15 cellular contexts compared by ENCODE assay signal in genomic region chr5:179371681-179372675, GRCh38. TPM values are rescaled to one million over a fixed set of nuclear protein-coding genes. Genes with fewer than 3 reads are reported as not detected.
A peak's percentile ranks its signal among the peaks of the same experiment; 100 is the strongest.
DNase-seq lines count a peak whose midpoint lies in the region; ATAC-seq and TF ChIP-seq lines count a peak whose summit lies in the region.
"Had no signal": no experiment of that assay in that cellular context is flagged by ENCODE, and none has a peak within 500 bp of the region (broad histone marks: within the 10 kb centered on the region; RNA-seq: fewer than 3 reads in every experiment).

No MANE protein-coding gene starts in this region.

- TF ChIP-seq POLR2A in ovary (IDR thresholded peaks at IDR 0.05): no peak

- DNase-seq in EH (ENCODE audit: low read depth) (peak; percentile 71), NCI-H1694 treated with DMSO at 0.1 percent for 48 hours (lab: John Stamatoyannopoulos, UW) (peak; percentile 73), cerebellar cortex (ENCODE audit: low spot score) (peak; percentile 5), ovary (peak in 3 of 5 donors; percentile 2 to 19 (median 13)), HUDEP-2 (lab: John Stamatoyannopoulos, UW; ENCODE audit: unreplicated experiment in 76 of 76) (no peak)
- DNase-seq in effector CD8-positive, alpha-beta T cell (lab: John Stamatoyannopoulos, UW): no peak
- DNase-seq: activated CD4-positive, alpha-beta T cell treated with anti-CD3 and anti-CD28 coated beads, Interleukin-2, amount 10 ng/mL, durations not matched to agents 7 days and 5 days; DND-41; foreskin melanocyte; stimulated activated CD4-positive, alpha-beta T cell treated with anti-CD3 and anti-CD28 coated beads, Interleukin-4, amount 100 ng/mL, for 1 hour; T-helper 17 cell had no signal

- H3K4me1 ChIP-seq in ovary (ENCODE audit: insufficient read depth): no peaks in the 10 kb centered on the region

- H3K27ac ChIP-seq in ovary: no peak overlapping the region

- WGBS in ovary, 3 donors: 85 to 87% (median 86%) methylated on average over 13 to 14 of the region's 14 CpGs

- no peaks in the 10 kb centered on the region for H3K36me3 ChIP-seq in ovary

- no peak for TF ChIP-seq EP300 in ovary (IDR thresholded peaks at IDR 0.05)

- intact Hi-C loops in ovary (cut with DNase I): no loop called here

- H3K9me3 ChIP-seq in ovary: no peaks in the 10 kb centered on the region

- no peak for ATAC-seq in HG02973 (IDR thresholded peaks at IDR 0.05; ENCODE audit: unreplicated experiment)
- no peak for ATAC-seq in GM21528 (IDR thresholded peaks at IDR 0.05; ENCODE audit: low FRiP score, unreplicated experiment)
- ATAC-seq: GM12878; stimulated activated memory B cell treated with anti-CD40 and anti-IgM and Interleukin-4, amounts not matched to agents 10 μg/mL and 1 μg/mL and 100 μg/mL, for 72 hours; T-helper 17 cell had no signal

- no peaks in the 10 kb centered on the region for H3K27me3 ChIP-seq in ovary

- no peak for TF ChIP-seq CTCF in ovary (IDR thresholded peaks at IDR 0.05)

- no peak overlapping the region for H3K4me3 ChIP-seq in ovary
- H3K4me3 ChIP-seq: GM12878 had no signal

RNA-seq across cellular contexts. Expression of gene ADAMTS2, which starts 26.7 kb away (rescaled TPM):
- 10 to 100 TPM in 5 of 7 donors, 1 to 10 TPM in 2; 7.9 to 31.8 (median 11.5) TPM for total RNA-seq in ovary
- polyA plus RNA-seq in ovary: 10 to 100 TPM in 1 of 2 donors, 1 to 10 TPM in 1; 9.6 to 26.7 TPM
- total RNA-seq: activated CD4-positive, alpha-beta T cell treated with anti-CD3 and anti-CD28 coated beads, Interleukin-2, amount 10 ng/mL, durations not matched to agents 7 days and 5 days; T-helper 17 cell had no signal

Comparison
In these comparisons a context has a peak if more than half of its experiments do, and no peak if none do; other contexts are left out.
1. DNase-seq: peak in EH (single experiment), NCI-H1694 treated with DMSO at 0.1 percent for 48 hours (single experiment), cerebellar cortex (single experiment) and ovary (3 of 5); none in HUDEP-2 (0 of 76) and effector CD8-positive, alpha-beta T cell (single experiment).